20 cellular contexts compared by ENCODE assay signal in genomic region chr10:93515963-93516450, GRCh38. TPM values are rescaled to one million over a fixed set of nuclear protein-coding genes. Genes with fewer than 3 reads are reported as not detected.
A peak's percentile ranks its signal among the peaks of the same experiment; 100 is the strongest.
DNase-seq lines count a peak whose midpoint lies in the region; ATAC-seq and TF ChIP-seq lines count a peak whose summit lies in the region.
"Had no signal": no experiment of that assay in that cellular context is flagged by ENCODE, and none has a peak within 500 bp of the region (broad histone marks: within the 10 kb centered on the region; RNA-seq: fewer than 3 reads in every experiment).

No MANE protein-coding gene starts in this region.

- no peaks in the 10 kb centered on the region for H3K27me3 ChIP-seq in left lung
- H3K27me3 ChIP-seq in suprapubic skin = no peaks in the 10 kb centered on the region
- H3K27me3 ChIP-seq: BLaER1 treated with 17β-estradiol and CSF1 and Interleukin-3, amounts not matched to agents 10 nM and 100 nM; pancreas had no signal

- intact Hi-C loops in left lung (cut with DNase I) = no loop called here

- WGBS in suprapubic skin = 88% methylated on average over 2 of the region's 2 CpGs

- ATAC-seq in left lung (peak; percentile 20), HG03039 (IDR thresholded peaks at IDR 0.05; ENCODE audit: unreplicated experiment) (no peak)
- ATAC-seq: activated naive CD4-positive, alpha-beta T cell treated with anti-CD3 and anti-CD28 coated beads, Interleukin-2, amount 50 U/mL, for 72 hours; K562 had no signal

- DNase-seq in MV-4-11 (lab: John Stamatoyannopoulos, UW) (peak; percentile 65), caudate nucleus (lab: John Stamatoyannopoulos, UW) (no peak), left lung (no peak), suprapubic skin (ENCODE audit: low spot score in 2 of 2) (no peak), DMS53 treated with DMSO at 0.1 percent for 48 hours (lab: John Stamatoyannopoulos, UW; ENCODE audit: unreplicated experiment) (no peak)
- DNase-seq in activated naive CD4-positive, alpha-beta T cell treated with anti-CD3 and anti-CD28 coated beads, Interleukin-2, amount 50 U/mL, for 16 hours = no peak
- DNase-seq: activated T-cell treated with anti-CD3 and anti-CD28 coated beads, Interleukin-2, amount 50 U/mL, for 24 hours; effector memory CD4-positive, alpha-beta T cell; H7; NCI-H1105 treated with DMSO at 0.1 percent for 48 hours; NCI-H748 treated with DMSO at 0.1 percent for 48 hours; pancreas; PC-9; SK-N-SH had no signal

- TF ChIP-seq CTCF in left lung (IDR thresholded peaks at IDR 0.05) = no peak
- no peak for TF ChIP-seq CTCF in suprapubic skin (IDR thresholded peaks at IDR 0.05)

- TF ChIP-seq POLR2A in suprapubic skin (IDR thresholded peaks at IDR 0.05) = no peak

- H3K9me3 ChIP-seq in left lung (no peaks in the 10 kb centered on the region), suprapubic skin (no peaks in the 10 kb centered on the region)
- H3K9me3 ChIP-seq: pancreas, SK-N-SH had no signal

- H3K36me3 ChIP-seq in left lung (peaks cover 0 to 8% of the 10 kb centered on the region in 2 donors), suprapubic skin (no peaks in the 10 kb centered on the region)
- H3K36me3 ChIP-seq: pancreas had no signal

- peaks cover 9 to 37% of the 10 kb centered on the region in 2 donors for H3K4me1 ChIP-seq in left lung
- H3K4me1 ChIP-seq in suprapubic skin = peaks cover 12% of the 10 kb centered on the region
- H3K4me1 ChIP-seq: pancreas had no signal

- TF ChIP-seq EP300 in suprapubic skin (IDR thresholded peaks at IDR 0.05) = no peak

- H3K4me3 ChIP-seq in left lung = no peak overlapping the region
- no peak overlapping the region for H3K4me3 ChIP-seq in suprapubic skin
- H3K4me3 ChIP-seq: BLaER1 treated with 17β-estradiol and CSF1 and Interleukin-3, amounts not matched to agents 10 nM and 100 nM; K562; pancreas; PC-9; smooth muscle cell had no signal

- H3K27ac ChIP-seq in caudate nucleus (ENCODE audit: low read depth, low read length) (peak overlapping the region; percentile 30), left lung (peak overlapping the region; percentile 74 to 76), suprapubic skin (peak overlapping the region; percentile 48)
- H3K27ac ChIP-seq: pancreas, PC-9 had no signal

RNA-seq across cellular contexts. Expression of gene CEP55, which starts 19.6 kb away (rescaled TPM):
- 1 to 10 TPM; 3.4 to 9.5 TPM for total RNA-seq in left lung
- total RNA-seq in suprapubic skin = 1 to 10 TPM; 1.4 to 4.3 (median 2.8) TPM

RNA-seq across cellular contexts. Expression of gene MYOF, which starts 33.9 kb away (rescaled TPM):
- 100 to 1,000 TPM; 241 to 295 TPM for total RNA-seq in left lung
- total RNA-seq in suprapubic skin = 100 to 1,000 TPM in 3 of 4 donors, 10 to 100 TPM in 1; 77.8 to 174 (median 116) TPM

RNA-seq across cellular contexts. Expression of gene FFAR4, which starts 50.5 kb away (rescaled TPM):
- total RNA-seq in left lung (1 to 10 TPM; 2.1 to 4.0 TPM), suprapubic skin (1 to 10 TPM in 1 of 4 donors, under 1 TPM in 3; 0.36 to 1.3 (median 0.77) TPM)
- total RNA-seq: activated naive CD4-positive, alpha-beta T cell treated with anti-CD3 and anti-CD28 coated beads, Interleukin-2, amount 50 U/mL, for 72 hours; bronchial epithelial cell; H7; K562; PC-9; smooth muscle cell had no signal
